ENCODE assay signal across 8 cellular contexts in genomic region chr14:75278422-75279152, GRCh38. TPM values are rescaled to one million over a fixed set of nuclear protein-coding genes. Genes with fewer than 3 reads are reported as not detected.
DNase-seq lines count a peak whose midpoint lies in the region; ATAC-seq lines count a peak whose summit lies in the region.

FOS (plus strand) TSS chr14:75278828; CDS start chr14:75278983, 155 bp downstream.

- H3K4me1 ChIP-seq in effector memory CD4-positive, alpha-beta T cell (ENCODE audit: control insufficient read depth, insufficient read depth, low read length, poor library complexity, severe bottlenecking) = peaks cover 41% of the 10 kb centered on the region

- no peaks in the 10 kb centered on the region for H3K9me3 ChIP-seq in effector memory CD4-positive, alpha-beta T cell (ENCODE audit: control insufficient read depth, low read length)

- peak within 1 kb of the TSS; percentile 86 for H3K27ac ChIP-seq in effector memory CD4-positive, alpha-beta T cell (ENCODE audit: insufficient read depth, low read length, poor library complexity, severe bottlenecking)

- peaks cover 25% of the 10 kb centered on the region for H3K36me3 ChIP-seq in effector memory CD4-positive, alpha-beta T cell (ENCODE audit: control insufficient read depth, insufficient read depth, low read length)

- peak; percentile 60 for ATAC-seq in GM21360 (IDR thresholded peaks at IDR 0.05; ENCODE audit: unreplicated experiment)

- no peaks in the 10 kb centered on the region for H3K27me3 ChIP-seq in effector memory CD4-positive, alpha-beta T cell (replicated peaks; ENCODE audit: control insufficient read depth, insufficient read depth, low read length, poor library complexity, severe bottlenecking)

- peak within 1 kb of the TSS; percentile 97 for H3K4me3 ChIP-seq in effector memory CD4-positive, alpha-beta T cell (ENCODE audit: insufficient read depth, low read depth, low read length, poor library complexity, severe bottlenecking)

- DNase-seq in COLO668 (lab: John Stamatoyannopoulos, UW; ENCODE audit: unreplicated experiment) (peak; percentile 92), HT1080 (ENCODE audit: low read depth) (peak; percentile 82), medulla oblongata (ENCODE audit: extremely low spot score) (peak; percentile 97)
- DNase-seq in NK-92 treated with Interleukin-12 subunit alpha and Interleukin-12 subunit beta, amount 100 ng/mL, for 24 hours (lab: John Stamatoyannopoulos, UW) = peak; percentile 83
- DNase-seq in activated CD8-positive, alpha-beta memory T cell treated with anti-CD3 and anti-CD28 coated beads for 24 hours = peak; percentile 96
- DNase-seq in effector memory CD4-positive, alpha-beta T cell = peak; percentile 90 to 91 (median 90)
- DNase-seq in stimulated activated CD4-positive, alpha-beta T cell treated with anti-CD3 and anti-CD28 coated beads, TNF-alpha, amount 100 ng/mL, for 48 hours (ENCODE audit: low read depth in 3 of 3) = peak; percentile 73 to 80 (median 76)

RNA-seq across cellular contexts. Expression of gene FOS, which starts in this region (rescaled TPM):
- total RNA-seq in HT1080 (2014; rRNA removed; shearing (Covaris generic)) = 2.2 and 3.2 TPM in 2 replicates
- polyA plus RNA-seq in HT1080 (2015; cell fraction: cytosol; rRNA removed) = 1.1 and 2.4 TPM in 2 replicates
- 11.4 and 34.0 TPM in 2 replicates for polyA plus RNA-seq in HT1080 (2015; cell fraction: nucleus; rRNA removed)

Comparison
In these comparisons a context has a peak if more than half of its experiments do, and no peak if none do; other contexts are left out.
1. Peak in every context shown above with its lines: DNase-seq, ATAC-seq, H3K4me3 ChIP-seq and H3K27ac ChIP-seq.